In the genomic region with DNA sequence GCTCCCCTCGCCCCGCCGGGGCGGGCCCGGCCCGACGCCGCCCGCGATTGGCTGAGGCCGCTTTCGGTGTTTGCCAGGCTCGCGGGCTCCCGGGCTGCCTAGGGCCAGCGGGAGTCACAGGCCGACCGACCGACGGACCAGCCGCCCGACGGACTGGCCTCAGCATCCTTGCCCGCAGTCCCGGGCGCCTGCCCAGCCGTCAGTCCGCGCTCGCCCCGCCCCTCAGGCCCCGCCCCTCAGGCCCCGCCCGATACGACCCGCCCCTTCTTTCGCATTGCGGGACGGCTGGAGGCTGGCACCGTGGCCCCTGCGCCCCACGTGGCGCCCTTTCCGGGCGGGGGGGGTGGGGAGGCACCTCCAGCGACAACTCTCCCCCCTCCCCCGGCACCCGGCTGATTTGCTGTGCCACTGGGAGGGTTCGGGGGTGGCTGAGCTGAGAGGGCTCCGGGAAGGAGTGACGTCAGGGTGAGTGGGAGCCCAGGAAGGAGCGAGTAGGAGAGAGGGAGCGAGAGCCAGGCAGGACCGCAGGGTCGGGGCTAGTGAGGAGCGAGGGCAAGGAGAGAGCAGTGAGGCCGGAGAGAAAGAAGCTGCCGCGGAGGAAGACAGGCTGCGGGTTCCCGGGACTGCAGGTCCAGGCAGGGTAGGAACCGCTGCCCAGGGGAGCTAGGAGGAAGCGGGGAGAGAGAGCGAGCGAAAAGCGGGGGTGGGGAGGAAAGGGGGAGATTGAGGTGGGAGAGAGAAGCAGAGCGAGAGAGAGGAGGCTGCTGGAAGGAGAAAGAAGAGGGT, we compare ENCODE assay signal across 8 cellular contexts. TPM values are rescaled to one million over a fixed set of nuclear protein-coding genes. Genes with fewer than 3 reads are reported as not detected.
DNase-seq lines count a peak whose midpoint lies in the region; ATAC-seq, FAIRE-seq and TF ChIP-seq lines count a peak whose summit lies in the region.

A gene with protein sequence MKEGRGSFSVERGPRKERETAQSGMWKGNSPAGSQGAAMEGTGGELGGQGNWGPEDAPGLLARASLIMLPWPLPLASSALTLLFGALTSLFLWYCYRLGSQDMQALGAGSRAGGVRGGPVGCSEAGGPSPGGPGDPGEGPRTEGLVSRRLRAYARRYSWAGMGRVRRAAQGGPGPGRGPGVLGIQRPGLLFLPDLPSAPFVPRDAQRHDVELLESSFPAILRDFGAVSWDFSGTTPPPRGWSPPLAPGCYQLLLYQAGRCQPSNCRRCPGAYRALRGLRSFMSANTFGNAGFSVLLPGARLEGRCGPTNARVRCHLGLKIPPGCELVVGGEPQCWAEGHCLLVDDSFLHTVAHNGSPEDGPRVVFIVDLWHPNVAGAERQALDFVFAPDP (plus strand): TSS at position 387 of the 786 bp plus-strand sequence. CDS start 484 bp downstream, outside the sequence.

- H3K56ac ChIP-seq in H1 (replicated peaks; ENCODE audit: insufficient read length, low read depth, low read length), result no peak within 1 kb of the TSS
- H3K56ac ChIP-seq in mesendoderm (ENCODE audit: low read length), result peak within 1 kb of the TSS; percentile 91

- no peaks in the 10 kb centered on the region for H3K9me3 ChIP-seq in H1 (ENCODE audit: insufficient read depth in 2 of 2, low read depth in 1 of 2, low read length in 1 of 2)

- H4K8ac ChIP-seq in H1 (ENCODE audit: extremely low read depth, insufficient read depth, low read length) (peak within 1 kb of the TSS; percentile 62; the same call in 1 of the 2 replicates), mesendoderm (ENCODE audit: low read depth, low read length) (no peak within 1 kb of the TSS)

- H3K79me1 ChIP-seq in H1 (ENCODE audit: low read depth, low read length) (0 out of 2 replicates have a peak, but pooled peaks cover 2% of the 10 kb centered on the region), mesendoderm (ENCODE audit: low read length) (peaks cover 6% of the 10 kb centered on the region)

- peak within 1 kb of the TSS; percentile 23; the same call in 1 of the 2 replicates for H2AFZ ChIP-seq in H1 (ENCODE audit: low read length)

- CTCF ChIA-PET in H1 (lab: Charles Lee; ENCODE audit: partially characterized antibody), result interaction anchor here (0.6 to 2.9 kb wide), 18 partner anchors 9 to 201 kb away, joined by 3 to 14 read pairs (median 4); a partner anchor contains a TSS

- H2BK15ac ChIP-seq in H1 (ENCODE audit: low read length) (no peak within 1 kb of the TSS), mesendoderm (replicated peaks; ENCODE audit: low read depth) (no peak within 1 kb of the TSS)

- peak within 1 kb of the TSS; percentile 83 for H3K18ac ChIP-seq in H1 (ENCODE audit: extremely low read depth, low read length)
- peak within 1 kb of the TSS; percentile 51 for H3K18ac ChIP-seq in mesendoderm (ENCODE audit: low read length)

- H3K36me3 ChIP-seq in H1 (ENCODE audit: control insufficient read depth in 2 of 4, insufficient read depth in 4 of 4, low read length in 3 of 4) (peaks cover 0 to 4% (median 0%) of the 10 kb centered on the region in 4 experiments; a peak in 2 of 8 replicates), mesendoderm (ENCODE audit: control insufficient read depth, insufficient read depth, low read length) (peaks cover 3% of the 10 kb centered on the region)

- H3K4ac ChIP-seq in H1 (replicated peaks; ENCODE audit: insufficient read length, low read depth, low read length) (peak within 1 kb of the TSS; percentile 94), mesendoderm (ENCODE audit: low read depth, low read length) (no peak within 1 kb of the TSS)

- no peak for TF ChIP-seq POLR2A in H1 (IDR thresholded peaks at IDR 0.05; ENCODE audit: control extremely low read depth in 1 of 2, low read depth in 2 of 2, low read length in 2 of 2)

- peak within 1 kb of the TSS; percentile 65 for H4K91ac ChIP-seq in H1 (replicated peaks; ENCODE audit: insufficient read length, low read length)

- H2BK5ac ChIP-seq in H1 (ENCODE audit: low read depth, low read length) (peak within 1 kb of the TSS; percentile 75; the same call in 1 of the 2 replicates), mesendoderm (ENCODE audit: low read length) (no peak within 1 kb of the TSS)

- WGBS in H1 (ENCODE audit: extremely low coverage in 1 of 2, insufficient coverage in 1 of 2, insufficient read length in 1 of 2, insufficient replicate concordance in 2 of 2, low coverage in 1 of 2, low lambda C conversion rate in 2 of 2, missing lambda C conversion rate in 1 of 2), 2 experiments, result 1% methylated on average over 17 of the region's 67 CpGs; no CpG with 5 or more reads in 1 of the 2 experiments
- no CpG with 5 or more reads among the region's 67 CpGs for WGBS in mesendoderm (ENCODE audit: extremely low coverage, insufficient coverage, low lambda C conversion rate)

- H2BK120ac ChIP-seq in H1 (replicated peaks; ENCODE audit: low read depth, low read length), result no peak within 1 kb of the TSS
- no peak within 1 kb of the TSS for H2BK120ac ChIP-seq in mesendoderm (ENCODE audit: low read depth, low read length)

- H2AK5ac ChIP-seq in H1 (ENCODE audit: low read depth, low read length) (no peak within 1 kb of the TSS), mesendoderm (ENCODE audit: low read length) (no peak within 1 kb of the TSS)

- ATAC-seq in HG02973 (IDR thresholded peaks at IDR 0.05; ENCODE audit: unreplicated experiment), result peak; percentile 55
- ATAC-seq in HG03378 (IDR thresholded peaks at IDR 0.05; ENCODE audit: unreplicated experiment), result no peak

- H4K5ac ChIP-seq in H1 (ENCODE audit: insufficient read length, low read depth, low read length) (peak within 1 kb of the TSS; percentile 2), mesendoderm (ENCODE audit: low read length) (no peak within 1 kb of the TSS)

- TF ChIP-seq CTCF in H1 (IDR thresholded peaks at IDR 0.05; ENCODE audit: control extremely low read depth in 1 of 3, insufficient read depth in 1 of 3, low read depth in 1 of 3, low read length in 3 of 3), result no peak

- H3K9ac ChIP-seq in H1 (replicated peaks in 1 of 4; ENCODE audit: extremely low read depth in 1 of 4, low read depth in 3 of 4, low read length in 3 of 4), result peak within 1 kb of the TSS; percentile 29 to 42 (median 34); a peak in 5 of 7 replicates
- peak within 1 kb of the TSS; percentile 79 for H3K9ac ChIP-seq in mesendoderm (ENCODE audit: low read length)

- H3K79me2 ChIP-seq in H1 (ENCODE audit: control insufficient read depth in 1 of 2, insufficient read depth in 2 of 2, low read length in 2 of 2) (no peaks in the 10 kb centered on the region), mesendoderm (ENCODE audit: control insufficient read depth, insufficient read depth, low read length) (no peaks in the 10 kb centered on the region)

- FAIRE-seq in H1 (lab: Jason Lieb, UNC), result no peak

- H3K27me3 ChIP-seq in H1 (replicated peaks in 1 of 4; ENCODE audit: control insufficient read depth in 3 of 4, extremely low read depth in 1 of 4, insufficient read depth in 3 of 4, low read length in 3 of 4) (no peaks in the 10 kb centered on the region), mesendoderm (ENCODE audit: insufficient read depth, low read length, poor library complexity) (no peaks in the 10 kb centered on the region)

- no peak for TF ChIP-seq EP300 in H1 (IDR thresholded peaks at IDR 0.05; ENCODE audit: borderline replicate concordance in 1 of 2, low read depth in 2 of 2, low read length in 2 of 2)

- H2BK12ac ChIP-seq in H1 (ENCODE audit: low read depth, low read length), result 0 out of 2 replicates have a peak within 1 kb of the TSS, but pooled peaks have one; percentile 68

- POLR2A ChIA-PET in H1 (lab: Charles Lee; ENCODE audit: partially characterized antibody), result interaction anchor here (0.7 to 5.7 kb wide), 23 partner anchors 11 to 211 kb away, joined by 3 to 52 read pairs (median 4); a partner anchor contains a TSS

- peaks cover 24% of the 10 kb centered on the region for H3K23me2 ChIP-seq in H1 (ENCODE audit: low read depth, low read length)

- peaks cover 0 to 3% of the 10 kb centered on the region in 2 experiments for H4K20me1 ChIP-seq in H1 (replicated peaks in 1 of 2; ENCODE audit: control insufficient read depth in 1 of 2, insufficient read depth in 2 of 2, low read length in 2 of 2)

- no peak within 1 kb of the TSS; the same call in 1 of the 2 replicates for H2BK20ac ChIP-seq in H1 (ENCODE audit: low read length)

- no peak for TF ChIP-seq RAD21 in H1 (IDR thresholded peaks at IDR 0.05 in 1 of 2, conservative IDR thresholded peaks at IDR 0.05 in 1 of 2; ENCODE audit: low read depth in 2 of 2, low read length in 2 of 2)

- H3K4me1 ChIP-seq in H1 (replicated peaks in 1 of 4; ENCODE audit: control insufficient read depth in 3 of 4, insufficient read depth in 4 of 4, low read length in 3 of 4), result peaks cover 0 to 14% (median 3%) of the 10 kb centered on the region in 4 experiments; a peak in 6 of 7 replicates
- peaks cover 3% of the 10 kb centered on the region for H3K4me1 ChIP-seq in mesendoderm (ENCODE audit: control insufficient read depth, low read depth, low read length)

- no peak within 1 kb of the TSS for H3K14ac ChIP-seq in H1 (ENCODE audit: insufficient read length)

- H3K4me3 ChIP-seq in H1 (ENCODE audit: extremely low read depth in 1 of 4, insufficient read depth in 2 of 4, low read depth in 3 of 4, low read length in 4 of 4), result peak within 1 kb of the TSS; percentile 59 to 99 (median 90)
- peak within 1 kb of the TSS; percentile 63 for H3K4me3 ChIP-seq in mesendoderm (ENCODE audit: low read length)

- H3K23ac ChIP-seq in H1 (ENCODE audit: insufficient read length) (no peak within 1 kb of the TSS), mesendoderm (ENCODE audit: low read length) (no peak within 1 kb of the TSS)

- H3K27ac ChIP-seq in H1 (ENCODE audit: low read depth, low read length), result peak within 1 kb of the TSS; percentile 67
- H3K27ac ChIP-seq in mesendoderm (ENCODE audit: low read depth, low read length), result no peak within 1 kb of the TSS

- H3K4me2 ChIP-seq in H1 (ENCODE audit: insufficient read depth in 1 of 2, low read depth in 2 of 2, low read length in 2 of 2), result peak within 1 kb of the TSS; percentile 87 to 99
- peak within 1 kb of the TSS; percentile 99 for H3K4me2 ChIP-seq in mesendoderm (ENCODE audit: low read length)

- peak; percentile 94 for DNase-seq in ELR (ENCODE audit: low read depth)
- peak; percentile 52 for DNase-seq in NCI-H526 treated with DMSO at 0.1 percent for 48 hours (lab: John Stamatoyannopoulos, UW)
- DNase-seq in activated CD8-positive, alpha-beta memory T cell treated with anti-CD3 and anti-CD28 coated beads for 24 hours, result peak; percentile 93
- DNase-seq in H1 (ENCODE audit: low read depth in 1 of 2, low spot score in 2 of 2), result peak; percentile 25 to 89
- peak; percentile 87 for DNase-seq in mesendoderm
- peak; percentile 35 for DNase-seq in stimulated activated CD8-positive, alpha-beta memory T cell treated with anti-CD3 and anti-CD28 coated beads, Interleukin-12 subunit alpha, Interleukin-12 subunit beta, amount 100 ng/mL, for 24 hours (ENCODE audit: extremely low read depth)

RNA-seq across cellular contexts. Expression of the gene that starts here (rescaled TPM):
- total RNA-seq in H1 (2021; fragmentation: NEBNext Ultra II Directional; extraction: Animal tissue kit (Norgen Biotek cat#: 25700)), result 17.8 and 18.6 TPM in 2 replicates
- polyA plus RNA-seq in H1 (2011; rRNA removed), result 14.1 and 14.5 TPM in 2 replicates
- polyA plus RNA-seq in H1 (2011; cell fraction: cytosol; rRNA removed), result 11.6 TPM
- 14.1 TPM for polyA plus RNA-seq in H1 (2011; cell fraction: nucleus; rRNA removed)
- polyA plus RNA-seq in H1 (2012, experiment 1 of 2), result 12.6 to 24.9 TPM (median 23.4 TPM) in 4 replicates
- polyA plus RNA-seq in H1 (2012, experiment 2 of 2), result 10.3 TPM
- polyA plus RNA-seq in H1 (2013, experiment 1 of 2), result 10.5 TPM
- polyA plus RNA-seq in H1 (2013, experiment 2 of 2), result 10.8 TPM
- polyA minus RNA-seq in H1 (2011; rRNA and poly(A)+ RNA removed), result 1.0 and 1.4 TPM in 2 replicates
- 5.0 TPM for polyA minus RNA-seq in H1 (2011; cell fraction: cytosol; rRNA and poly(A)+ RNA removed)
- polyA minus RNA-seq in H1 (2011; cell fraction: nucleus; rRNA and poly(A)+ RNA removed), result 5.7 TPM
- polyA plus RNA-seq in mesendoderm (2013, experiment 1 of 2), result 3.9 TPM
- polyA plus RNA-seq in mesendoderm (2013, experiment 2 of 2), result 3.7 TPM

Comparison
In these comparisons a context has a peak if more than half of its experiments do, and no peak if none do; other contexts are left out.
1. DNase-seq: peak in every context shown above with its lines; median percentile 94 in ELR; 93 in activated CD8-positive, alpha-beta memory T cell treated with anti-CD3 and anti-CD28 coated beads for 24 hours; 87 in mesendoderm; 57 in H1; 52 in NCI-H526 treated with DMSO at 0.1 percent for 48 hours; 35 in stimulated activated CD8-positive, alpha-beta memory T cell treated with anti-CD3 and anti-CD28 coated beads, Interleukin-12 subunit alpha, Interleukin-12 subunit beta, amount 100 ng/mL, for 24 hours.